10 cellular contexts compared by ENCODE assay signal in genomic region chr6:82245376-82245775, GRCh38. TPM values are rescaled to one million over a fixed set of nuclear protein-coding genes. Genes with fewer than 3 reads are reported as not detected.
A peak's percentile ranks its signal among the peaks of the same experiment; 100 is the strongest.
DNase-seq lines count a peak whose midpoint lies in the region; ATAC-seq, FAIRE-seq and TF ChIP-seq lines count a peak whose summit lies in the region.
"Had no signal": no experiment of that assay in that cellular context is flagged by ENCODE, and none has a peak within 500 bp of the region (broad histone marks: within the 10 kb centered on the region; RNA-seq: fewer than 3 reads in every experiment).

No MANE protein-coding gene starts in this region.

- peak overlapping the region; percentile 16 for H3K27ac Mint-ChIP-seq in CD8-positive, alpha-beta T cell
- peak overlapping the region in 2 of 3 donors; percentile 57 to 68 for H3K27ac Mint-ChIP-seq in IgD-negative memory B cell
- H3K27ac Mint-ChIP-seq in astrocyte (ENCODE audit: unreplicated experiment), result no peak overlapping the region
- peak overlapping the region; percentile 34 to 60 for H3K27ac Mint-ChIP-seq in natural killer cell treated with Interleukin-12 subunit alpha and Interleukin-12 subunit beta and Interleukin-15 and Interleukin-18, amount 100 ng/mL, for 72 hours

- no peak for ATAC-seq in CD8-positive, alpha-beta T cell
- no peak for ATAC-seq in natural killer cell treated with Interleukin-12 subunit alpha and Interleukin-12 subunit beta and Interleukin-15 and Interleukin-18, amount 100 ng/mL, for 72 hours
- ATAC-seq in HG03342 (IDR thresholded peaks at IDR 0.05; ENCODE audit: unreplicated experiment) (no peak), HG02884 (IDR thresholded peaks at IDR 0.05; ENCODE audit: unreplicated experiment) (no peak)

- DNase-seq in CD8-positive, alpha-beta T cell, result no peak
- DNase-seq in astrocyte (ENCODE audit: low read depth) (no peak), NCI-H510A treated with DMSO at 0.1 percent for 48 hours (lab: John Stamatoyannopoulos, UW) (no peak), RPMI8226 (no peak)
- DNase-seq in natural killer cell treated with Interleukin-12 subunit alpha and Interleukin-12 subunit beta and Interleukin-15 and Interleukin-18, amount 100 ng/mL, for 72 hours (ENCODE audit: low spot score), result no peak
- DNase-seq: central memory CD4-positive, alpha-beta T cell; NCI-H1436 treated with DMSO at 0.1 percent for 48 hours had no signal

- no peak overlapping the region for H3K27ac ChIP-seq in CD8-positive, alpha-beta T cell (ENCODE audit: low read depth, low read length)
- H3K27ac ChIP-seq in astrocyte (ENCODE audit: low read depth, low read length), result no peak overlapping the region

- H3K79me2 ChIP-seq in astrocyte (ENCODE audit: insufficient read depth, low read length), result peaks cover 75% of the 10 kb centered on the region

- CTCF ChIA-PET in CD8-positive, alpha-beta T cell (lab: Charles Lee), result no interaction called here

- peak overlapping the region; percentile 99 for H3K4me2 ChIP-seq in astrocyte (ENCODE audit: low read length)

- H3K4me1 Mint-ChIP-seq in CD8-positive, alpha-beta T cell (ENCODE audit: low read depth), result peaks cover 54% of the 10 kb centered on the region
- H3K4me1 Mint-ChIP-seq in IgD-negative memory B cell (peaks cover 34 to 53% (median 42%) of the 10 kb centered on the region in 3 donors), astrocyte (ENCODE audit: low read depth, unreplicated experiment) (peaks cover 23% of the 10 kb centered on the region)
- H3K4me1 Mint-ChIP-seq in natural killer cell treated with Interleukin-12 subunit alpha and Interleukin-12 subunit beta and Interleukin-15 and Interleukin-18, amount 100 ng/mL, for 72 hours (ENCODE audit: low read depth in 2 of 2), result peaks cover 34 to 48% of the 10 kb centered on the region in 2 donors

- peak overlapping the region; percentile 66 for H3K4me3 Mint-ChIP-seq in CD8-positive, alpha-beta T cell
- H3K4me3 Mint-ChIP-seq in IgD-negative memory B cell, result peak overlapping the region; percentile 48 to 100 (median 74)
- peak overlapping the region; percentile 91 for H3K4me3 Mint-ChIP-seq in astrocyte (ENCODE audit: unreplicated experiment)
- H3K4me3 Mint-ChIP-seq in natural killer cell treated with Interleukin-12 subunit alpha and Interleukin-12 subunit beta and Interleukin-15 and Interleukin-18, amount 100 ng/mL, for 72 hours, result peak overlapping the region; percentile 22

- H3K36me3 ChIP-seq in CD8-positive, alpha-beta T cell (ENCODE audit: insufficient read depth, low read length), result no peaks in the 10 kb centered on the region
- H3K36me3 ChIP-seq in astrocyte (ENCODE audit: insufficient read depth, low read length), result peaks cover 3% of the 10 kb centered on the region

- peaks cover 24% of the 10 kb centered on the region for H3K4me1 ChIP-seq in CD8-positive, alpha-beta T cell (ENCODE audit: insufficient read depth, low read length)
- H3K4me1 ChIP-seq in astrocyte (ENCODE audit: insufficient read depth, low read length), result peaks cover 21% of the 10 kb centered on the region

- no peak for TF ChIP-seq CTCF in CD8-positive, alpha-beta T cell (IDR thresholded peaks at IDR 0.05)
- no peak for TF ChIP-seq CTCF in astrocyte (IDR thresholded peaks at IDR 0.05; ENCODE audit: insufficient read depth, low read depth, low read length)

- no peaks in the 10 kb centered on the region for H3K9me3 Mint-ChIP-seq in CD8-positive, alpha-beta T cell
- H3K9me3 Mint-ChIP-seq in IgD-negative memory B cell, result no peaks in the 10 kb centered on the region
- H3K9me3 Mint-ChIP-seq in astrocyte (ENCODE audit: unreplicated experiment), result peaks cover 3% of the 10 kb centered on the region
- H3K9me3 Mint-ChIP-seq in natural killer cell treated with Interleukin-12 subunit alpha and Interleukin-12 subunit beta and Interleukin-15 and Interleukin-18, amount 100 ng/mL, for 72 hours, result no peaks in the 10 kb centered on the region

- H3K4me3 ChIP-seq in CD8-positive, alpha-beta T cell (ENCODE audit: low read depth, low read length), result no peak overlapping the region
- no peak overlapping the region for H3K4me3 ChIP-seq in astrocyte (ENCODE audit: insufficient read depth, low read depth, low read length)

- FAIRE-seq in astrocyte (lab: Jason Lieb, UNC), result no peak

- POLR2A ChIA-PET in CD8-positive, alpha-beta T cell (lab: Charles Lee), result no interaction called here

- no peaks in the 10 kb centered on the region for H3K27me3 ChIP-seq in CD8-positive, alpha-beta T cell (ENCODE audit: insufficient read depth, low read length)
- no peaks in the 10 kb centered on the region for H3K27me3 ChIP-seq in astrocyte (ENCODE audit: insufficient read depth, low read length)

- peaks cover 23% of the 10 kb centered on the region for H3K36me3 Mint-ChIP-seq in CD8-positive, alpha-beta T cell
- H3K36me3 Mint-ChIP-seq in IgD-negative memory B cell (peaks cover 3% of the 10 kb centered on the region), astrocyte (ENCODE audit: low read depth, unreplicated experiment) (peaks cover 3% of the 10 kb centered on the region)
- no peaks in the 10 kb centered on the region for H3K36me3 Mint-ChIP-seq in natural killer cell treated with Interleukin-12 subunit alpha and Interleukin-12 subunit beta and Interleukin-15 and Interleukin-18, amount 100 ng/mL, for 72 hours

- intact Hi-C loops in CD8-positive, alpha-beta T cell (cut with DNase I, micrococcal nuclease), result loop anchor here (5.0 to 10.0 kb wide), 5 partner anchors 493 to 1982 kb away; partner anchors contain the start of genes CYB5R4 (in 2 of the 2), CEP162 (in 1 of the 2), PGM3 (in 1 of the 2) and RIPPLY2 (in 1 of the 2)

- H4K20me1 ChIP-seq in astrocyte (ENCODE audit: insufficient read depth, low read length), result peaks cover 27% of the 10 kb centered on the region

- no peaks in the 10 kb centered on the region for H3K9me3 ChIP-seq in CD8-positive, alpha-beta T cell (ENCODE audit: low read length)
- H3K9me3 ChIP-seq in astrocyte (ENCODE audit: insufficient read depth, low read depth, low read length), result no peaks in the 10 kb centered on the region

- H3K27me3 Mint-ChIP-seq in CD8-positive, alpha-beta T cell (ENCODE audit: low read depth), result no peaks in the 10 kb centered on the region
- no peaks in the 10 kb centered on the region for H3K27me3 Mint-ChIP-seq in IgD-negative memory B cell
- H3K27me3 Mint-ChIP-seq in astrocyte (ENCODE audit: low read depth, unreplicated experiment), result no peaks in the 10 kb centered on the region
- no peaks in the 10 kb centered on the region for H3K27me3 Mint-ChIP-seq in natural killer cell treated with Interleukin-12 subunit alpha and Interleukin-12 subunit beta and Interleukin-15 and Interleukin-18, amount 100 ng/mL, for 72 hours

- no peak overlapping the region for H3K9ac ChIP-seq in astrocyte (ENCODE audit: low read length)

- H2AFZ ChIP-seq in astrocyte (ENCODE audit: low read depth, low read length), result no peak overlapping the region

RNA-seq across cellular contexts. Expression of gene IBTK, which starts 2.2 kb away (rescaled TPM):
- total RNA-seq in CD8-positive, alpha-beta T cell, result 1 to 10 TPM; 9.7 to 9.9 TPM
- polyA plus RNA-seq in IgD-negative memory B cell, result 13.1 TPM
- total RNA-seq in astrocyte, result 42.7 and 43.9 TPM in 2 replicates
- 10 to 100 TPM; 34.3 to 37.1 TPM for total RNA-seq in natural killer cell treated with Interleukin-12 subunit alpha and Interleukin-12 subunit beta and Interleukin-15 and Interleukin-18, amount 100 ng/mL, for 72 hours

Comparison
In these comparisons a context has a peak if more than half of its experiments do, and no peak if none do; other contexts are left out.
1. H3K4me3 Mint-ChIP-seq: peak in every context shown above with its lines; median percentile 91 in astrocyte; 74 in IgD-negative memory B cell; 66 in CD8-positive, alpha-beta T cell; 22 in natural killer cell treated with Interleukin-12 subunit alpha and Interleukin-12 subunit beta and Interleukin-15 and Interleukin-18, amount 100 ng/mL, for 72 hours.